In genomic region chr14:77031680-77032482, GRCh38 we compare ENCODE assay signal across 8 cellular contexts. TPM values are rescaled to one million over a fixed set of nuclear protein-coding genes. Genes with fewer than 3 reads are reported as not detected.
A peak's percentile ranks its signal among the peaks of the same experiment; 100 is the strongest.
DNase-seq lines count a peak whose midpoint lies in the region; ATAC-seq lines count a peak whose summit lies in the region.

No MANE protein-coding gene starts in this region.

- H3K9me3 Mint-ChIP-seq in activated T-helper 2 cell treated with anti-CD3 and anti-CD28 coated beads, Interferon-gamma antibody, Interleukin-2, Interleukin-4, amounts not matched to agents 10 μg/mL and 5 μg/mL and 100 μg/mL, durations not matched to agents 14 hours and 24 hours and 36 hours = no peaks in the 10 kb centered on the region
- H3K9me3 Mint-ChIP-seq in stimulated activated naive CD8-positive, alpha-beta T cell treated with anti-CD3 and anti-CD28 coated beads, Interleukin-15, amount 100 ng/mL, for 72 hours = no peaks in the 10 kb centered on the region

- H3K27me3 Mint-ChIP-seq in activated T-helper 2 cell treated with anti-CD3 and anti-CD28 coated beads, Interferon-gamma antibody, Interleukin-2, Interleukin-4, amounts not matched to agents 10 μg/mL and 5 μg/mL and 100 μg/mL, durations not matched to agents 14 hours and 24 hours and 36 hours (ENCODE audit: low read depth) = no peaks in the 10 kb centered on the region
- no peaks in the 10 kb centered on the region for H3K27me3 Mint-ChIP-seq in stimulated activated naive CD8-positive, alpha-beta T cell treated with anti-CD3 and anti-CD28 coated beads, Interleukin-15, amount 100 ng/mL, for 72 hours

- intact Hi-C loops in activated T-helper 2 cell treated with anti-CD3 and anti-CD28 coated beads, Interferon-gamma antibody, Interleukin-2, Interleukin-4, amounts not matched to agents 10 μg/mL and 5 μg/mL and 100 μg/mL, durations not matched to agents 14 hours and 24 hours and 36 hours (cut with micrococcal nuclease) = loop anchor here (1.0 to 2.0 kb wide), 2 partner anchors 8 to 75 kb away; no protein-coding TSS in a partner anchor

- ATAC-seq in stimulated activated naive CD8-positive, alpha-beta T cell treated with anti-CD3 and anti-CD28 coated beads, Interleukin-15, amount 100 ng/mL, for 72 hours = no peak

- H3K27ac Mint-ChIP-seq in activated T-helper 2 cell treated with anti-CD3 and anti-CD28 coated beads, Interferon-gamma antibody, Interleukin-2, Interleukin-4, amounts not matched to agents 10 μg/mL and 5 μg/mL and 100 μg/mL, durations not matched to agents 14 hours and 24 hours and 36 hours = peak overlapping the region; percentile 99
- H3K27ac Mint-ChIP-seq in stimulated activated naive CD8-positive, alpha-beta T cell treated with anti-CD3 and anti-CD28 coated beads, Interleukin-15, amount 100 ng/mL, for 72 hours = peak overlapping the region; percentile 94 to 99

- H3K36me3 Mint-ChIP-seq in activated T-helper 2 cell treated with anti-CD3 and anti-CD28 coated beads, Interferon-gamma antibody, Interleukin-2, Interleukin-4, amounts not matched to agents 10 μg/mL and 5 μg/mL and 100 μg/mL, durations not matched to agents 14 hours and 24 hours and 36 hours (ENCODE audit: low read depth) = peaks cover 6% of the 10 kb centered on the region

- in situ Hi-C loops in KBM-7 (cut with MboI; ENCODE audit: low pct_unique_long_range_greater_than_20kb, low sequenced_read_pairs) = no loop called here

- H3K4me1 Mint-ChIP-seq in activated T-helper 2 cell treated with anti-CD3 and anti-CD28 coated beads, Interferon-gamma antibody, Interleukin-2, Interleukin-4, amounts not matched to agents 10 μg/mL and 5 μg/mL and 100 μg/mL, durations not matched to agents 14 hours and 24 hours and 36 hours (ENCODE audit: low read depth) = peaks cover 55% of the 10 kb centered on the region
- peaks cover 74% of the 10 kb centered on the region for H3K4me1 Mint-ChIP-seq in stimulated activated naive CD8-positive, alpha-beta T cell treated with anti-CD3 and anti-CD28 coated beads, Interleukin-15, amount 100 ng/mL, for 72 hours

- DNase-seq in DMS79 treated with DMSO at 0.1 percent for 48 hours (lab: John Stamatoyannopoulos, UW) (peak; percentile 71), DMS79 (lab: John Stamatoyannopoulos, UW) (no peak), hepatic stellate cell (ENCODE audit: low spot score) (peak; percentile 85), NOMO-1 (lab: John Stamatoyannopoulos, UW; ENCODE audit: unreplicated experiment in 2 of 2) (no peak), KBM-7 (no peak)
- no peak for DNase-seq in activated T-helper 2 cell treated with anti-CD3 and anti-CD28 coated beads, Interferon-gamma antibody, Interleukin-2, Interleukin-4, amounts not matched to agents 10 μg/mL and 5 μg/mL and 100 μg/mL, durations not matched to agents 14 hours and 24 hours and 36 hours (ENCODE audit: low spot score)
- no peak for DNase-seq in stimulated activated naive CD8-positive, alpha-beta T cell treated with anti-CD3 and anti-CD28 coated beads, Interleukin-15, amount 100 ng/mL, for 72 hours
- no peak for DNase-seq in central memory CD4-positive, alpha-beta T cell

- peak overlapping the region; percentile 90 for H3K4me3 Mint-ChIP-seq in activated T-helper 2 cell treated with anti-CD3 and anti-CD28 coated beads, Interferon-gamma antibody, Interleukin-2, Interleukin-4, amounts not matched to agents 10 μg/mL and 5 μg/mL and 100 μg/mL, durations not matched to agents 14 hours and 24 hours and 36 hours (ENCODE audit: low read depth)
- H3K4me3 Mint-ChIP-seq in stimulated activated naive CD8-positive, alpha-beta T cell treated with anti-CD3 and anti-CD28 coated beads, Interleukin-15, amount 100 ng/mL, for 72 hours = peak overlapping the region; percentile 90 to 96

RNA-seq across cellular contexts. Expression of gene IRF2BPL, which starts 3.4 kb away (rescaled TPM):
- 34.8 and 35.8 TPM in 2 replicates for total RNA-seq in activated T-helper 2 cell treated with anti-CD3 and anti-CD28 coated beads, Interferon-gamma antibody, Interleukin-2, Interleukin-4, amounts not matched to agents 10 μg/mL and 5 μg/mL and 100 μg/mL, durations not matched to agents 14 hours and 24 hours and 36 hours

Comparison
In these comparisons a context has a peak if more than half of its experiments do, and no peak if none do; other contexts are left out.
1. DNase-seq: peak in DMS79 treated with DMSO at 0.1 percent for 48 hours (single experiment) and hepatic stellate cell (single experiment); none in DMS79 (single experiment), activated T-helper 2 cell treated with anti-CD3 and anti-CD28 coated beads, Interferon-gamma antibody, Interleukin-2, Interleukin-4, amounts not matched to agents 10 μg/mL and 5 μg/mL and 100 μg/mL, durations not matched to agents 14 hours and 24 hours and 36 hours (single experiment), stimulated activated naive CD8-positive, alpha-beta T cell treated with anti-CD3 and anti-CD28 coated beads, Interleukin-15, amount 100 ng/mL, for 72 hours (0 of 2), central memory CD4-positive, alpha-beta T cell (single experiment), NOMO-1 (0 of 2) and KBM-7 (single experiment).